In the genomic region with DNA sequence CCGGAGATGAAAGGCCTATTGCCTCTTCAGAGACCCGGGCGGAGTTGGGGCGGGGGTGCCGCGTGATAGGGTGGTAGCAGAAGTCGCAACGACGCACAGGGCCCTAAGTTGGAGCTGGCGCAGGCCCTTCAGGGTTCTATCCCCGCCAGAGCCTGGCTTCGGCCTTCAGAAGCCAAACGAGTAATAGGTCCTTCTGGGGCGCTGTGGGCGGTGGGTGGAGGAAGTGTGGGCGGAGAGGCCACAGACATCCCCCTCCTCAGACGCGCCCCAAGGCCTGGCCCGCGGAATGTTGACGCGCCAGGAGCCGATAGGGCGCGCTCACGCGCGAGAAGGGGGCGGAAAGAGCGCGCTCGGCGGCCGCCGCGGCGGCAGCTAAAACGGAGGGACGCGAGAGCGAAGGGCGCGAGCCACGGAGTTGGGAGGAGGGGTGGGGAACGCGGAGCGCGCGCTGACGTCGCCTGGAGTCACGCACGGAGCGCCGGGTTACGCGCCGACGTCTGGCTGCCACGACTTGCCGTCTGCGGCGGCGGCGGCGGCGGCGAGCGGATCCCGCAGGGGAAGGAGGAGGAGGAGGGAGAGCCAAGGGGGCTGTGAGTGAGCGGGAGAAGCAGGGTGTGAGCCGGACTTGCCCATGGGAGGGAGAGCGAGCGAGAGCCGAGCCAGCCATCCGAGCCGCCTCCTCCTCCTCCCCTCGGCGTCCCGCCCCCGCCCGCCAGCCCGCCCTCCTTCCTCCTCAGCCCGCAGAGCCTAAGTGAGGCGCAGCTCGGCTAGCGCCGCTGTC, we compare ENCODE assay signal across 1 cellular context.
A peak's percentile ranks its signal among the peaks of the same experiment; 100 is the strongest.
TF ChIP-seq lines count a peak whose summit lies in the region.

No MANE protein-coding gene starts in this region.

TF ChIP-seq in K562, 482 proteins besides CTCF, POLR2A, EP300 and RAD21 (continued from another document and continues in another):
- TF ChIP-seq, protein P1, sequence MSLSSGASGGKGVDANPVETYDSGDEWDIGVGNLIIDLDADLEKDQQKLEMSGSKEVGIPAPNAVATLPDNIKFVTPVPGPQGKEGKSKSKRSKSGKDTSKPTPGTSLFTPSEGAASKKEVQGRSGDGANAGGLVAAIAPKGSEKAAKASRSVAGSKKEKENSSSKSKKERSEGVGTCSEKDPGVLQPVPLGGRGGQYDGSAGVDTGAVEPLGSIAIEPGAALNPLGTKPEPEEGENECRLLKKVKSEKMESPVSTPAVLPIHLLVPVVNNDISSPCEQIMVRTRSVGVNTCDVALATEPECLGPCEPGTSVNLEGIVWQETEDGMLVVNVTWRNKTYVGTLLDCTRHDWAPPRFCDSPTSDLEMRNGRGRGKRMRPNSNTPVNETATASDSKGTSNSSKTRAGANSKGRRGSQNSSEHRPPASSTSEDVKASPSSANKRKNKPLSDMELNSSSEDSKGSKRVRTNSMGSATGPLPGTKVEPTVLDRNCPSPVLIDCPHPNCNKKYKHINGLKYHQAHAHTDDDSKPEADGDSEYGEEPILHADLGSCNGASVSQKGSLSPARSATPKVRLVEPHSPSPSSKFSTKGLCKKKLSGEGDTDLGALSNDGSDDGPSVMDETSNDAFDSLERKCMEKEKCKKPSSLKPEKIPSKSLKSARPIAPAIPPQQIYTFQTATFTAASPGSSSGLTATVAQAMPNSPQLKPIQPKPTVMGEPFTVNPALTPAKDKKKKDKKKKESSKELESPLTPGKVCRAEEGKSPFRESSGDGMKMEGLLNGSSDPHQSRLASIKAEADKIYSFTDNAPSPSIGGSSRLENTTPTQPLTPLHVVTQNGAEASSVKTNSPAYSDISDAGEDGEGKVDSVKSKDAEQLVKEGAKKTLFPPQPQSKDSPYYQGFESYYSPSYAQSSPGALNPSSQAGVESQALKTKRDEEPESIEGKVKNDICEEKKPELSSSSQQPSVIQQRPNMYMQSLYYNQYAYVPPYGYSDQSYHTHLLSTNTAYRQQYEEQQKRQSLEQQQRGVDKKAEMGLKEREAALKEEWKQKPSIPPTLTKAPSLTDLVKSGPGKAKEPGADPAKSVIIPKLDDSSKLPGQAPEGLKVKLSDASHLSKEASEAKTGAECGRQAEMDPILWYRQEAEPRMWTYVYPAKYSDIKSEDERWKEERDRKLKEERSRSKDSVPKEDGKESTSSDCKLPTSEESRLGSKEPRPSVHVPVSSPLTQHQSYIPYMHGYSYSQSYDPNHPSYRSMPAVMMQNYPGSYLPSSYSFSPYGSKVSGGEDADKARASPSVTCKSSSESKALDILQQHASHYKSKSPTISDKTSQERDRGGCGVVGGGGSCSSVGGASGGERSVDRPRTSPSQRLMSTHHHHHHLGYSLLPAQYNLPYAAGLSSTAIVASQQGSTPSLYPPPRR (CRISPR knock-in tag; IDR thresholded peaks at IDR 0.05; ENCODE audit: borderline replicate concordance): peak; percentile 77; the same call in 1 of the 2 replicates
- peak; percentile 64 for TF ChIP-seq POLR2H (tag; IDR thresholded peaks at IDR 0.05; ENCODE audit: low read depth)
- TF ChIP-seq IFI16 (CRISPR knock-in tag; IDR thresholded peaks at IDR 0.05): no peak
- 0 out of 2 replicates have a peak, but pooled peaks have one; percentile 19 for TF ChIP-seq ZNF311 (CRISPR knock-in tag; IDR thresholded peaks at IDR 0.05)
- TF ChIP-seq, protein P2, sequence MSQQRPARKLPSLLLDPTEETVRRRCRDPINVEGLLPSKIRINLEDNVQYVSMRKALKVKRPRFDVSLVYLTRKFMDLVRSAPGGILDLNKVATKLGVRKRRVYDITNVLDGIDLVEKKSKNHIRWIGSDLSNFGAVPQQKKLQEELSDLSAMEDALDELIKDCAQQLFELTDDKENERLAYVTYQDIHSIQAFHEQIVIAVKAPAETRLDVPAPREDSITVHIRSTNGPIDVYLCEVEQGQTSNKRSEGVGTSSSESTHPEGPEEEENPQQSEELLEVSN (IDR thresholded peaks at IDR 0.05; ENCODE audit: borderline replicate concordance in 1 of 2, extremely low read depth in 1 of 2, insufficient read depth in 1 of 2, insufficient read length in 1 of 2, low read depth in 1 of 2, low read length in 1 of 2, poor library complexity in 1 of 2, severe bottlenecking in 1 of 2): peak; percentile 22 to 65
- no peak for TF ChIP-seq ZC3H11A (IDR thresholded peaks at IDR 0.05; ENCODE audit: low read depth, low read length)
- peak; percentile 81 for TF ChIP-seq KDM5B (IDR thresholded peaks at IDR 0.05; ENCODE audit: insufficient replicate concordance, low read depth, low read length)
- no peak for TF ChIP-seq ZBTB8A (IDR thresholded peaks at IDR 0.05; ENCODE audit: partially characterized antibody)
- no peak for TF ChIP-seq HLTF (IDR thresholded peaks at IDR 0.05)
- no peak for TF ChIP-seq TRIM24 (IDR thresholded peaks at IDR 0.05)
- 0 out of 2 replicates have a peak, but pooled peaks have one; percentile 18 for TF ChIP-seq MBD2 (IDR thresholded peaks at IDR 0.05; ENCODE audit: borderline replicate concordance, low read depth)
- TF ChIP-seq NRF1 (conservative IDR thresholded peaks at IDR 0.05 in 1 of 2, IDR thresholded peaks at IDR 0.05 in 1 of 2): peak; percentile 81 to 84
- TF ChIP-seq, protein P3, sequence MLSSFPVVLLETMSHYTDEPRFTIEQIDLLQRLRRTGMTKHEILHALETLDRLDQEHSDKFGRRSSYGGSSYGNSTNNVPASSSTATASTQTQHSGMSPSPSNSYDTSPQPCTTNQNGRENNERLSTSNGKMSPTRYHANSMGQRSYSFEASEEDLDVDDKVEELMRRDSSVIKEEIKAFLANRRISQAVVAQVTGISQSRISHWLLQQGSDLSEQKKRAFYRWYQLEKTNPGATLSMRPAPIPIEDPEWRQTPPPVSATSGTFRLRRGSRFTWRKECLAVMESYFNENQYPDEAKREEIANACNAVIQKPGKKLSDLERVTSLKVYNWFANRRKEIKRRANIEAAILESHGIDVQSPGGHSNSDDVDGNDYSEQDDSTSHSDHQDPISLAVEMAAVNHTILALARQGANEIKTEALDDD (IDR thresholded peaks at IDR 0.05): no peak
- TF ChIP-seq, protein P4, sequence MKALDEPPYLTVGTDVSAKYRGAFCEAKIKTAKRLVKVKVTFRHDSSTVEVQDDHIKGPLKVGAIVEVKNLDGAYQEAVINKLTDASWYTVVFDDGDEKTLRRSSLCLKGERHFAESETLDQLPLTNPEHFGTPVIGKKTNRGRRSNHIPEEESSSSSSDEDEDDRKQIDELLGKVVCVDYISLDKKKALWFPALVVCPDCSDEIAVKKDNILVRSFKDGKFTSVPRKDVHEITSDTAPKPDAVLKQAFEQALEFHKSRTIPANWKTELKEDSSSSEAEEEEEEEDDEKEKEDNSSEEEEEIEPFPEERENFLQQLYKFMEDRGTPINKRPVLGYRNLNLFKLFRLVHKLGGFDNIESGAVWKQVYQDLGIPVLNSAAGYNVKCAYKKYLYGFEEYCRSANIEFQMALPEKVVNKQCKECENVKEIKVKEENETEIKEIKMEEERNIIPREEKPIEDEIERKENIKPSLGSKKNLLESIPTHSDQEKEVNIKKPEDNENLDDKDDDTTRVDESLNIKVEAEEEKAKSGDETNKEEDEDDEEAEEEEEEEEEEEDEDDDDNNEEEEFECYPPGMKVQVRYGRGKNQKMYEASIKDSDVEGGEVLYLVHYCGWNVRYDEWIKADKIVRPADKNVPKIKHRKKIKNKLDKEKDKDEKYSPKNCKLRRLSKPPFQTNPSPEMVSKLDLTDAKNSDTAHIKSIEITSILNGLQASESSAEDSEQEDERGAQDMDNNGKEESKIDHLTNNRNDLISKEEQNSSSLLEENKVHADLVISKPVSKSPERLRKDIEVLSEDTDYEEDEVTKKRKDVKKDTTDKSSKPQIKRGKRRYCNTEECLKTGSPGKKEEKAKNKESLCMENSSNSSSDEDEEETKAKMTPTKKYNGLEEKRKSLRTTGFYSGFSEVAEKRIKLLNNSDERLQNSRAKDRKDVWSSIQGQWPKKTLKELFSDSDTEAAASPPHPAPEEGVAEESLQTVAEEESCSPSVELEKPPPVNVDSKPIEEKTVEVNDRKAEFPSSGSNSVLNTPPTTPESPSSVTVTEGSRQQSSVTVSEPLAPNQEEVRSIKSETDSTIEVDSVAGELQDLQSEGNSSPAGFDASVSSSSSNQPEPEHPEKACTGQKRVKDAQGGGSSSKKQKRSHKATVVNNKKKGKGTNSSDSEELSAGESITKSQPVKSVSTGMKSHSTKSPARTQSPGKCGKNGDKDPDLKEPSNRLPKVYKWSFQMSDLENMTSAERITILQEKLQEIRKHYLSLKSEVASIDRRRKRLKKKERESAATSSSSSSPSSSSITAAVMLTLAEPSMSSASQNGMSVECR (CRISPR knock-in tag; IDR thresholded peaks at IDR 0.05): peak; percentile 82
- TF ChIP-seq CHD2 (IDR thresholded peaks at IDR 0.05; ENCODE audit: low read depth, low read length): peak; percentile 80
- TF ChIP-seq CCNT2 (IDR thresholded peaks at IDR 0.05; ENCODE audit: borderline replicate concordance, extremely low read depth, insufficient read length, low read depth, low read length): peak; percentile 67
- peak; percentile 41 for TF ChIP-seq ASH1L (IDR thresholded peaks at IDR 0.05; ENCODE audit: borderline replicate concordance, low read depth, partially characterized antibody)
- no peak for TF ChIP-seq ELF2 (CRISPR knock-in tag; IDR thresholded peaks at IDR 0.05)
- no peak for TF ChIP-seq STAT6 (CRISPR knock-in tag; IDR thresholded peaks at IDR 0.05)
- no peak for TF ChIP-seq BCL6 (CRISPR knock-in tag; IDR thresholded peaks at IDR 0.05)
- no peak for TF ChIP-seq ZNF217 (CRISPR knock-in tag; IDR thresholded peaks at IDR 0.05)
- TF ChIP-seq, protein P5, sequence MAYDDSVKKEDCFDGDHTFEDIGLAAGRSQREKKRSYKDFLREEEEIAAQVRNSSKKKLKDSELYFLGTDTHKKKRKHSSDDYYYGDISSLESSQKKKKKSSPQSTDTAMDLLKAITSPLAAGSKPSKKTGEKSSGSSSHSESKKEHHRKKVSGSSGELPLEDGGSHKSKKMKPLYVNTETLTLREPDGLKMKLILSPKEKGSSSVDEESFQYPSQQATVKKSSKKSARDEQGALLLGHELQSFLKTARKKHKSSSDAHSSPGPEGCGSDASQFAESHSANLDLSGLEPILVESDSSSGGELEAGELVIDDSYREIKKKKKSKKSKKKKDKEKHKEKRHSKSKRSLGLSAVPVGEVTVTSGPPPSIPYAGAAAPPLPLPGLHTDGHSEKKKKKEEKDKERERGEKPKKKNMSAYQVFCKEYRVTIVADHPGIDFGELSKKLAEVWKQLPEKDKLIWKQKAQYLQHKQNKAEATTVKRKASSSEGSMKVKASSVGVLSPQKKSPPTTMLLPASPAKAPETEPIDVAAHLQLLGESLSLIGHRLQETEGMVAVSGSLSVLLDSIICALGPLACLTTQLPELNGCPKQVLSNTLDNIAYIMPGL (CRISPR knock-in tag; IDR thresholded peaks at IDR 0.05): peak; percentile 29; the same call in 1 of the 2 replicates
- TF ChIP-seq HMG20B (CRISPR knock-in tag; IDR thresholded peaks at IDR 0.05): no peak
- peak; percentile 40; the same call in 1 of the 2 replicates for TF ChIP-seq JUND (IDR thresholded peaks at IDR 0.05; ENCODE audit: borderline replicate concordance, low read depth, low read length)
- TF ChIP-seq JUND (tag; IDR thresholded peaks at IDR 0.05; ENCODE audit: borderline replicate concordance, low read depth, low read length): no peak; the same call in 2 of the 3 replicates
- TF ChIP-seq REST (CRISPR knock-in tag; IDR thresholded peaks at IDR 0.05; ENCODE audit: low read depth): peak; percentile 80; the same call in 1 of the 2 replicates
- peak; percentile 94 for TF ChIP-seq CREM (IDR thresholded peaks at IDR 0.05; ENCODE audit: low read depth)
